In the genomic region with DNA sequence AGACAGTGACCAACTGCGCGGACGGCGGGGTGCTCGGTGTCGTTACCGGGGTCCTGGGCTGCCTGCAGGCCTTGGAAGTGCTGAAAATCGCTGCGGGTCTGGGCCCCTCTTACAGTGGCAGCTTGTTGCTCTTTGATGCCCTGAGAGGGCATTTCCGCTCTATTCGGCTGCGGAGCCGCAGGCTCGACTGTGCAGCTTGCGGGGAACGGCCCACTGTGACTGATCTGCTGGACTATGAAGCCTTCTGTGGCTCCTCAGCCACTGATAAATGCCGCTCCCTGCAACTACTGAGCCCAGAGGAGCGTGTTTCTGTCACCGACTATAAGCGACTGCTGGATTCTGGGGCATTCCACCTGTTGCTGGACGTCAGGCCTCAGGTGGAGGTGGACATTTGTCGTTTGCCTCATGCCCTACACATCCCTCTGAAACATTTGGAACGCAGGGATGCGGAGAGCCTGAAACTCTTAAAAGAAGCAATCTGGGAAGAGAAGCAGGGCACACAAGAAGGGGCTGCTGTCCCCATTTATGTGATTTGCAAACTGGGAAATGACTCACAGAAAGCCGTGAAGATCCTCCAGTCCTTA, we compare ENCODE assay signal across 8 cellular contexts. TPM values are rescaled to one million over a fixed set of nuclear protein-coding genes. Genes with fewer than 3 reads are reported as not detected.
A peak's percentile ranks its signal among the peaks of the same experiment; 100 is the strongest.
DNase-seq lines count a peak whose midpoint lies in the region; ATAC-seq and TF ChIP-seq lines count a peak whose summit lies in the region.

No MANE protein-coding gene starts in this region.

- peak overlapping the region; percentile 99 for H3K27ac Mint-ChIP-seq in chondrocyte (ENCODE audit: unreplicated experiment)

- WGBS in HUES64 = 77% methylated on average over 25 of the region's 25 CpGs

- H3K9ac ChIP-seq in HUES64 (ENCODE audit: low read depth, low read length) (peak overlapping the region; percentile 96), muscle layer of colon (ENCODE audit: low read length) (peak overlapping the region; percentile 96)

- H3K27me3 Mint-ChIP-seq in chondrocyte (ENCODE audit: low read depth) = no peaks in the 10 kb centered on the region

- H3K27me3 ChIP-seq in A673 (replicated peaks; ENCODE audit: insufficient read depth, low read depth, low read length, poor library complexity) (no peaks in the 10 kb centered on the region), HUES64 (ENCODE audit: insufficient read depth, low read length) (no peaks in the 10 kb centered on the region), muscle layer of colon (ENCODE audit: control insufficient read depth in 1 of 2, insufficient read depth in 2 of 2, low read length in 2 of 2) (no peaks in the 10 kb centered on the region)

- no TSS peak for BruUV-seq in A673 (replicated peaks; lab: Mats Ljungman, UMichigan)

- H3K4me3 Mint-ChIP-seq in chondrocyte (ENCODE audit: unreplicated experiment) = peak overlapping the region; percentile 97

- H3K9me3 ChIP-seq in A673 (ENCODE audit: low read depth, low read length, poor library complexity, severe bottlenecking) = no peaks in the 10 kb centered on the region
- H3K9me3 ChIP-seq in HUES64 (ENCODE audit: insufficient read depth, low read depth, low read length) = no peaks in the 10 kb centered on the region
- no peaks in the 10 kb centered on the region for H3K9me3 ChIP-seq in muscle layer of colon (ENCODE audit: low read length)

- peaks cover 24% of the 10 kb centered on the region for H3K4me1 ChIP-seq in A673 (ENCODE audit: insufficient read depth, low read length, poor library complexity, severe bottlenecking)
- H3K4me1 ChIP-seq in HUES64 (ENCODE audit: insufficient read depth, low read length) = peaks cover 6% of the 10 kb centered on the region; the same call in 1 of the 2 replicates
- H3K4me1 ChIP-seq in muscle layer of colon (ENCODE audit: insufficient read depth, low read length) = peaks cover 27% of the 10 kb centered on the region

- CTCF ChIA-PET in A673 (lab: Charles Lee) = interaction anchor here (0.6 kb wide), 1 partner anchor 14 kb away, joined by 3 read pairs; no protein-coding TSS in a partner anchor

- intact Hi-C loops in A673 (cut with micrococcal nuclease; ENCODE audit: unreplicated experiment) = no loop called here
- intact Hi-C loops in left colon (cut with DNase I, micrococcal nuclease) = no loop called here

- TF ChIP-seq CTCF in A673 (conservative IDR thresholded peaks at IDR 0.05; ENCODE audit: low read depth, low read length) (no peak), chondrocyte (IDR thresholded peaks at IDR 0.05) (no peak)

- ATAC-seq in HG02678 (IDR thresholded peaks at IDR 0.05; ENCODE audit: unreplicated experiment) (no peak), left colon (no peak), HG02884 (IDR thresholded peaks at IDR 0.05; ENCODE audit: unreplicated experiment) (no peak)

- peak overlapping the region; percentile 95 for H3K4me3 ChIP-seq in A673 (ENCODE audit: low read depth, low read length, poor library complexity, severe bottlenecking)
- H3K4me3 ChIP-seq in HUES64 (ENCODE audit: low read length) = peak overlapping the region; percentile 91
- peak overlapping the region; percentile 77 to 87 for H3K4me3 ChIP-seq in muscle layer of colon (ENCODE audit: low read depth in 1 of 2, low read length in 2 of 2)

- DNase-seq in A673 (ENCODE audit: low spot score) = no peak
- DNase-seq in chondrocyte (ENCODE audit: low spot score) = no peak
- no peak for DNase-seq in NCI-H146 treated with DMSO at 0.1 percent for 48 hours (lab: John Stamatoyannopoulos, UW; ENCODE audit: unreplicated experiment)
- no peak for DNase-seq in left colon

- H3K9me3 Mint-ChIP-seq in chondrocyte (ENCODE audit: low read depth) = peaks cover 4% of the 10 kb centered on the region

- H3K27ac ChIP-seq in A673 (ENCODE audit: low read depth, low read length, poor library complexity, severe bottlenecking) (no peak overlapping the region), HUES64 (ENCODE audit: low read depth, low read length) (no peak overlapping the region), muscle layer of colon (ENCODE audit: low read depth, low read length) (no peak overlapping the region)

- peaks cover 44% of the 10 kb centered on the region for H3K4me1 Mint-ChIP-seq in chondrocyte (ENCODE audit: low read depth)

- POLR2A ChIA-PET in A673 (lab: Charles Lee; ENCODE audit: low non-redundant PET) = no interaction called here

- peaks cover 4% of the 10 kb centered on the region for H3K36me3 Mint-ChIP-seq in chondrocyte (ENCODE audit: low read depth)

- H3K36me3 ChIP-seq in A673 (ENCODE audit: insufficient read depth, low read length, poor library complexity, severe bottlenecking) (peaks cover 10% of the 10 kb centered on the region), HUES64 (ENCODE audit: insufficient read depth, low read length) (peaks cover 26% of the 10 kb centered on the region), muscle layer of colon (ENCODE audit: insufficient read depth, low read length) (peaks cover 5% of the 10 kb centered on the region)

RNA-seq across cellular contexts. Expression of a gene that starts 1.0 kb away (rescaled TPM):
- total RNA-seq in A673 (2021) (5.3 and 5.9 TPM in 2 replicates), chondrocyte (4.3 to 4.6 TPM (median 4.4 TPM) in 3 replicates), left colon (1 to 10 TPM; 3.7 to 4.0 TPM)
- polyA plus RNA-seq in HUES64 (2013, experiment 1 of 2) = 5.9 TPM
- polyA plus RNA-seq in HUES64 (2013, experiment 2 of 2) = 5.9 TPM

RNA-seq across cellular contexts. Expression of a gene that starts 1.3 kb away (rescaled TPM):
- total RNA-seq in A673 (2021) (62.5 and 65.5 TPM in 2 replicates), chondrocyte (37.7 to 40.5 TPM (median 39.9 TPM) in 3 replicates), left colon (10 to 100 TPM; 33.1 to 34.1 TPM)
- 68.2 TPM for polyA plus RNA-seq in HUES64 (2013, experiment 1 of 2)
- polyA plus RNA-seq in HUES64 (2013, experiment 2 of 2) = 72.0 TPM

RNA-seq across cellular contexts. Expression of a gene that starts 28.4 kb away (rescaled TPM):
- total RNA-seq in A673 (2021) = 104 and 108 TPM in 2 replicates
- polyA plus RNA-seq in HUES64 (2013, experiment 1 of 2) = 77.8 TPM
- polyA plus RNA-seq in HUES64 (2013, experiment 2 of 2) = 83.1 TPM
- total RNA-seq in chondrocyte = 56.8 to 60.2 TPM (median 58.9 TPM) in 3 replicates
- 10 to 100 TPM; 52.5 to 54.2 TPM for total RNA-seq in left colon
